In the genomic region with DNA sequence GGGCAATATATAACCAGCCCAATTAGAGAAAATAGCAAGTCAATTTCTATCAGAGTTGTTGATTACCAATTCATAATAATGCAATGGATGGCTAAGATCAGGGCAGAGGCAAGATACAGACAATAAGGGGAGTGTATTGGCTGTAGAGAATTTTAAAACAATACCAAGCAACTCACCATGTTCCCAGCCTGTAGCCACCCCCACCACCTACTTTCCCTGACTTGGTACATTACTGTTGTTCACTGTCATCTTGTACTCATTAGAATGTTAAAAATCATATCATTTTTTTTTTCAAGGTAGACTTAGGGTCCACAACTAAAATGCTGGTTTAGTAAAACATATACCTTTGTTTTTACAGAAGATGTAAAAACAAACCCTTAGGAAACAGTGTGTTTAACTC, we compare ENCODE assay signal across 15 cellular contexts. TPM values are rescaled to one million over a fixed set of nuclear protein-coding genes. Genes with fewer than 3 reads are reported as not detected.
A peak's percentile ranks its signal among the peaks of the same experiment; 100 is the strongest.
DNase-seq lines count a peak whose midpoint lies in the region; ATAC-seq, FAIRE-seq and TF ChIP-seq lines count a peak whose summit lies in the region.
"Had no signal": no experiment of that assay in that cellular context is flagged by ENCODE, and none has a peak within 500 bp of the region (broad histone marks: within the 10 kb centered on the region; RNA-seq: fewer than 3 reads in every experiment).

No MANE protein-coding gene starts in this region.

- H3K4me3 ChIP-seq in GM23338: no peak overlapping the region
- no peak overlapping the region for H3K4me3 ChIP-seq in K562
- H3K4me3 ChIP-seq in right atrium auricular region: no peak overlapping the region
- H3K4me3 ChIP-seq: BLaER1 treated with 17β-estradiol and CSF1 and Interleukin-3, amounts not matched to agents 10 nM and 100 nM had no signal

- no peak overlapping the region for H3K27ac ChIP-seq in GM23338 (ENCODE audit: low read depth)
- no peak overlapping the region for H3K27ac ChIP-seq in K562 (ENCODE audit: extremely low read depth, low read depth, low read length)
- no peak overlapping the region for H3K27ac ChIP-seq in right atrium auricular region
- H3K27ac ChIP-seq: BLaER1 treated with 17β-estradiol and CSF1 and Interleukin-3, amounts not matched to agents 10 nM and 100 nM had no signal

- TF ChIP-seq POLR2A in K562 (conservative IDR thresholded peaks at IDR 0.05): no peak

- FAIRE-seq in K562 (lab: Jason Lieb, UNC): peak; percentile 60
- FAIRE-seq: GM12891 had no signal

- no peak overlapping the region for H3K4me3 Mint-ChIP-seq in activated T-cell treated with anti-CD3 and anti-CD28 coated beads, Interleukin-2, amount 50 U/mL, for 24 hours
- no peak overlapping the region for H3K4me3 Mint-ChIP-seq in GM23338
- H3K4me3 Mint-ChIP-seq: CD4-positive, CD25-positive, alpha-beta regulatory T cell had no signal

- TF ChIP-seq EP300 in K562 (IDR thresholded peaks at IDR 0.05; ENCODE audit: low read length): no peak

- in situ Hi-C loops in K562 (cut with MboI): no loop called here

- peak overlapping the region; percentile 47 for H3K27ac Mint-ChIP-seq in activated T-cell treated with anti-CD3 and anti-CD28 coated beads, Interleukin-2, amount 50 U/mL, for 24 hours
- H3K27ac Mint-ChIP-seq in GM23338: no peak overlapping the region
- H3K27ac Mint-ChIP-seq: H9 had no signal

- no peaks in the 10 kb centered on the region for H3K9me3 ChIP-seq in K562 (replicated peaks; ENCODE audit: control insufficient read depth, insufficient read depth, low read depth, low read length)
- no peaks in the 10 kb centered on the region for H3K9me3 ChIP-seq in right atrium auricular region
- H3K9me3 ChIP-seq: BLaER1 treated with 17β-estradiol and CSF1 and Interleukin-3, amounts not matched to agents 10 nM and 100 nM had no signal

- no peaks in the 10 kb centered on the region for H3K9me3 Mint-ChIP-seq in activated T-cell treated with anti-CD3 and anti-CD28 coated beads, Interleukin-2, amount 50 U/mL, for 24 hours
- no peaks in the 10 kb centered on the region for H3K9me3 Mint-ChIP-seq in GM23338
- H3K9me3 Mint-ChIP-seq: CD4-positive, CD25-positive, alpha-beta regulatory T cell; H9 had no signal

- no peaks in the 10 kb centered on the region for H3K9me2 ChIP-seq in GM23338 (ENCODE audit: insufficient read depth)

- ATAC-seq in GM23338 (peak; percentile 16), K562 (no peak), GM21447 (IDR thresholded peaks at IDR 0.05; ENCODE audit: unreplicated experiment) (no peak)

- H3K27me3 ChIP-seq in GM23338 (ENCODE audit: insufficient read depth) (no peaks in the 10 kb centered on the region), K562 (ENCODE audit: control insufficient read depth in 2 of 2, insufficient read depth in 2 of 2, low read length in 2 of 2) (no peaks in the 10 kb centered on the region), right atrium auricular region (no peaks in the 10 kb centered on the region)
- H3K27me3 ChIP-seq: BLaER1 treated with 17β-estradiol and CSF1 and Interleukin-3, amounts not matched to agents 10 nM and 100 nM had no signal

- no peak overlapping the region for H3K9ac ChIP-seq in K562 (ENCODE audit: insufficient read depth in 1 of 2, low read depth in 2 of 2, low read length in 2 of 2)
- H3K9ac ChIP-seq: BLaER1 treated with 17β-estradiol and CSF1 and Interleukin-3, amounts not matched to agents 10 nM and 100 nM had no signal

- POLR2A ChIA-PET in K562 (lab: Yijun Ruan, JAX): no interaction called here

- H3F3A ChIP-seq in GM23338 (replicated peaks; ENCODE audit: low read depth): no peaks in the 10 kb centered on the region

- H3K27me3 Mint-ChIP-seq in activated T-cell treated with anti-CD3 and anti-CD28 coated beads, Interleukin-2, amount 50 U/mL, for 24 hours: no peaks in the 10 kb centered on the region
- H3K27me3 Mint-ChIP-seq in GM23338 (ENCODE audit: insufficient read depth, low read depth, poor library complexity): peaks cover 7% of the 10 kb centered on the region
- H3K27me3 Mint-ChIP-seq: CD4-positive, CD25-positive, alpha-beta regulatory T cell had no signal

- peaks cover 41% of the 10 kb centered on the region for H3K36me3 Mint-ChIP-seq in activated T-cell treated with anti-CD3 and anti-CD28 coated beads, Interleukin-2, amount 50 U/mL, for 24 hours (ENCODE audit: low read depth)
- peaks cover 24% of the 10 kb centered on the region; the same call in 2 of the 3 replicates for H3K36me3 Mint-ChIP-seq in GM23338 (ENCODE audit: low read depth)

- peaks cover 9% of the 10 kb centered on the region; the same call in 1 of the 2 replicates for H3K4me1 ChIP-seq in GM23338 (ENCODE audit: insufficient read depth)
- H3K4me1 ChIP-seq in K562 (replicated peaks in 1 of 2; ENCODE audit: control insufficient read depth in 2 of 2, insufficient read depth in 2 of 2, low read length in 2 of 2): no peaks in the 10 kb centered on the region
- no peaks in the 10 kb centered on the region for H3K4me1 ChIP-seq in right atrium auricular region

- no peaks in the 10 kb centered on the region for H3K9me1 ChIP-seq in K562 (ENCODE audit: control insufficient read depth, insufficient read depth, low read length)

- intact Hi-C loops in K562 (cut with micrococcal nuclease): no loop called here

- no peaks in the 10 kb centered on the region; the same call in 1 of the 2 replicates for H3K36me3 ChIP-seq in GM23338 (ENCODE audit: insufficient read depth)
- peaks cover 20% of the 10 kb centered on the region for H3K36me3 ChIP-seq in K562 (ENCODE audit: control insufficient read depth, insufficient read depth, low read length)
- peaks cover 7% of the 10 kb centered on the region for H3K36me3 ChIP-seq in right atrium auricular region

- H3K4me1 Mint-ChIP-seq in activated T-cell treated with anti-CD3 and anti-CD28 coated beads, Interleukin-2, amount 50 U/mL, for 24 hours (ENCODE audit: low read depth): peaks cover 14% of the 10 kb centered on the region
- peaks cover 25% of the 10 kb centered on the region; the same call in 2 of the 3 replicates for H3K4me1 Mint-ChIP-seq in GM23338

- no TSS peak for BruUV-seq in K562 (replicated peaks; lab: Mats Ljungman, UMichigan)

- H3K79me2 ChIP-seq in GM23338 (replicated peaks; ENCODE audit: insufficient read depth) (0 out of 2 replicates have a peak, but pooled peaks cover 10% of the 10 kb centered on the region), K562 (ENCODE audit: control insufficient read depth, insufficient read depth, low read length) (no peaks in the 10 kb centered on the region)

- TF ChIP-seq CTCF in GM23338 (conservative IDR thresholded peaks at IDR 0.05; ENCODE audit: low read depth in 2 of 2) (no peak), K562 (IDR thresholded peaks at IDR 0.05 in 2 of 3, conservative IDR thresholded peaks at IDR 0.05 in 1 of 3; ENCODE audit: insufficient read depth in 2 of 3, low read depth in 1 of 3, low read length in 3 of 3) (no peak), right atrium auricular region (IDR thresholded peaks at IDR 0.05) (no peak)

- H3K4me2 ChIP-seq in GM23338: no peak overlapping the region
- H3K4me2 ChIP-seq in K562 (ENCODE audit: insufficient read depth, low read length): no peak overlapping the region
- H3K4me2 ChIP-seq: BLaER1 treated with 17β-estradiol and CSF1 and Interleukin-3, amounts not matched to agents 10 nM and 100 nM had no signal

- no peak for DNase-seq in activated T-cell treated with anti-CD3 and anti-CD28 coated beads, Interleukin-2, amount 50 U/mL, for 24 hours
- no peak for DNase-seq in activated T-cell treated with anti-CD3 and anti-CD28 coated beads, Interleukin-2, amount 50 U/mL, for 1 hour
- DNase-seq in GM23338 (ENCODE audit: low spot score) (no peak), K562 (ENCODE audit: extremely low read depth in 1 of 4, low spot score in 3 of 4) (no peak), right atrium auricular region (ENCODE audit: low spot score) (no peak), NCI-H2107 (lab: John Stamatoyannopoulos, UW) (no peak)
- DNase-seq: 8988T; AML-193; CD4-positive, CD25-positive, alpha-beta regulatory T cell; DMS79; GOT3; H9 had no signal

- CTCF ChIA-PET in K562 (lab: Yijun Ruan, JAX; ENCODE audit: low intra/inter-chr PET ratio): no interaction called here

- H2AFZ ChIP-seq in GM23338 (no peak overlapping the region), K562 (ENCODE audit: low read depth, low read length) (no peak overlapping the region)

- H4K20me1 ChIP-seq in GM23338 (replicated peaks; ENCODE audit: insufficient read depth) (peaks cover 3% of the 10 kb centered on the region; the same call in 1 of the 2 replicates), K562 (replicated peaks; ENCODE audit: control insufficient read depth, insufficient read depth, low read length) (no peaks in the 10 kb centered on the region)

- no peak for TF ChIP-seq RAD21 in K562 (CRISPR knock-in tag; conservative IDR thresholded peaks at IDR 0.05 in 1 of 2, IDR thresholded peaks at IDR 0.05 in 1 of 2)

TF ChIP-seq in K562, 482 proteins besides CTCF, POLR2A, EP300 and RAD21 (continues in another document):
- TF ChIP-seq FIP1L1 (IDR thresholded peaks at IDR 0.05; ENCODE audit: low read depth, low read length, poor library complexity, severe bottlenecking): no peak
- no peak for TF ChIP-seq U2AF1 (optimal IDR thresholded peaks at IDR 0.05; ENCODE audit: low read depth, low read length)
- no peak for TF ChIP-seq ARID1B (IDR thresholded peaks at IDR 0.05)

RNA-seq across cellular contexts. Expression of a gene that starts 27.7 kb away (rescaled TPM):
- 245 and 308 TPM in 2 replicates for total RNA-seq in GM23338 (2014; rRNA removed; shearing (Covaris generic))
- polyA plus RNA-seq in GM23338 (2016; fragmentation: Nextera tagmentation; extraction: Ambion mirVana) (768 and 785 TPM in 2 replicates), K562 (2011; rRNA removed) (92.4 and 129 TPM in 2 replicates), K562 (2014; fragmentation: Illumina TruSeq; extraction: Trizol) (851 and 955 TPM in 2 replicates), K562 (2014; fragmentation: Nextera tagmentation; extraction: Ambion mirVana) (100 to 1,000 TPM; 152 to 187 TPM), K562 (2014; rRNA removed) (307 and 442 TPM in 2 replicates)
- 121 and 345 TPM in 2 replicates for total RNA-seq in K562 (2011; cell fraction: chromatin; rRNA removed; ENCODE audit: low replicate concordance)
- total RNA-seq in K562 (2011; cell fraction: nucleolus; rRNA removed): 98.2 and 123 TPM in 2 replicates
- 163 and 222 TPM in 2 replicates for total RNA-seq in K562 (2011; cell fraction: nucleoplasm; rRNA removed)
- total RNA-seq in K562 (2014; rRNA removed) (157 and 160 TPM in 2 replicates), K562 (2014; rRNA removed; fragmentation: Illumina TruSeq; extraction: Trizol) (98.8 and 120 TPM in 2 replicates), K562 (2015; rRNA removed; fragmentation: Illumina TruSeq; extraction: Trizol) (135 and 147 TPM in 2 replicates), K562 (2021) (346 and 422 TPM in 2 replicates), right atrium auricular region (10 to 100 TPM; 45.7 to 48.7 TPM)
- polyA plus RNA-seq in K562 (2011; cell fraction: cytosol; rRNA removed): 36.9 and 58.0 TPM in 2 replicates
- polyA plus RNA-seq in K562 (2011; cell fraction: nucleus; rRNA removed): 162 and 252 TPM in 2 replicates
- 291 and 588 TPM in 2 replicates for polyA plus RNA-seq in K562 (2012)
- polyA minus RNA-seq in K562 (2011; rRNA and poly(A)+ RNA removed): 51.2 and 75.0 TPM in 2 replicates
- polyA minus RNA-seq in K562 (2011; cell fraction: cytosol; rRNA and poly(A)+ RNA removed): 73.1 and 75.2 TPM in 2 replicates
- 54.7 and 85.6 TPM in 2 replicates for polyA minus RNA-seq in K562 (2011; cell fraction: nucleus; rRNA and poly(A)+ RNA removed)
